Comparison of ENCODE assay signal across 28 cellular contexts in the genomic region with DNA sequence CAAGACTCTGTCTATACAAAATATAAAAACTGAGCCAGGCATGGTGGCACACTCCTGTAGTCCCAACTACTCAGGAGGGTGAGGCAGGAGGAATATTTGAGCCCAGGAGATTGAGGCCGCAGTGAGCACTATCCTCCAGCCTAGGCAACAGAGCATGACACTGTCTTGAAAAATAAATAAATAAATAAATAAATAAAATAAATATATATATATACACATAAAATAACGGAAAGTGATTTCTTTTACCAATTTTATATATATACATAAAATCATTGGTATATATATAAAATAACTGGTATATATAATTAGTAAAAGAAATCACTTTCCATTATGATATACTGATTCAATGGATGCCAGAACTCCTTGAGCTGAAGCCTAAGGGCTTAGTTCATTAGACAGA.
"Had no signal": no experiment of that assay in that cellular context is flagged by ENCODE, and none has a peak within 500 bp of the region (broad histone marks: within the 10 kb centered on the region; RNA-seq: fewer than 3 reads in every experiment).

No MANE protein-coding gene starts in this region.

- H3K27me3 ChIP-seq: left lung, ovary, right atrium auricular region, right lobe of liver, stomach, testis, thyroid gland, transverse colon, upper lobe of left lung, vagina had no signal

- H3K9me3 Mint-ChIP-seq: immature natural killer cell; naive B cell; natural killer cell; stimulated activated naive B cell treated with anti-CD40 and anti-IgM and Interleukin-4, amounts not matched to agents 10 μg/mL and 1 μg/mL and 100 μg/mL, for 72 hours had no signal

- DNase-seq: hypothalamus; immature natural killer cell; kidney; left colon; left lung; lower lobe of right lung; mammary epithelial cell; mesenchymal stem cell; naive B cell; natural killer cell; ovary; right lobe of liver; stimulated activated CD4-positive, alpha-beta T cell treated with anti-CD3 and anti-CD28 coated beads, Interleukin-1b, Interleukin-23, amount 100 ng/mL, for 48 hours; stimulated activated CD4-positive, alpha-beta T cell treated with anti-CD3 and anti-CD28 coated beads, Interleukin-2, amount 100 ng/mL, for 48 hours; stimulated activated CD4-positive, alpha-beta T cell treated with anti-CD3 and anti-CD28 coated beads, Interleukin-4, amount 100 ng/mL, for 4 hours; stimulated activated CD8-positive, alpha-beta memory T cell treated with anti-CD3 and anti-CD28 coated beads, Interleukin-4, amount 100 ng/mL, for 48 hours; stimulated activated naive B cell treated with anti-CD40 and anti-IgM and Interleukin-4, amounts not matched to agents 10 μg/mL and 1 μg/mL and 100 μg/mL, for 72 hours; stimulated activated naive CD8-positive, alpha-beta T cell treated with anti-CD3 and anti-CD28 coated beads, Interleukin-15, Interleukin-2, amounts not matched to agents 100 U/mL and 50 U/mL, for 24 hours; stomach; testis; thyroid gland; transverse colon; upper lobe of left lung had no signal

- H3K27ac ChIP-seq: left lung, lower lobe of right lung, ovary, right atrium auricular region, right lobe of liver, stomach, testis, transverse colon, upper lobe of left lung, vagina had no signal

- H3K36me3 Mint-ChIP-seq: natural killer cell had no signal

- H3K36me3 ChIP-seq: ovary, right atrium auricular region, right lobe of liver, thyroid gland, vagina had no signal

- H3K27me3 Mint-ChIP-seq: naive B cell; progenitor cell of endocrine pancreas; stimulated activated naive B cell treated with anti-CD40 and anti-IgM and Interleukin-4, amounts not matched to agents 10 μg/mL and 1 μg/mL and 100 μg/mL, for 72 hours had no signal

- H3K27ac Mint-ChIP-seq: natural killer cell; progenitor cell of endocrine pancreas; stimulated activated naive B cell treated with anti-CD40 and anti-IgM and Interleukin-4, amounts not matched to agents 10 μg/mL and 1 μg/mL and 100 μg/mL, for 72 hours had no signal

- H3K4me3 ChIP-seq: left lung, lower lobe of right lung, ovary, right atrium auricular region, right lobe of liver, smooth muscle cell, stomach, testis, thyroid gland, transverse colon, upper lobe of left lung, vagina had no signal

- ATAC-seq: left colon; left lung; lower lobe of right lung; natural killer cell; right lobe of liver; stimulated activated naive B cell treated with anti-CD40 and anti-IgM and Interleukin-4, amounts not matched to agents 10 μg/mL and 1 μg/mL and 100 μg/mL, for 72 hours; stimulated activated naive CD8-positive, alpha-beta T cell treated with anti-CD3 and anti-CD28 coated beads, Interleukin-15, Interleukin-2, amounts not matched to agents 100 U/mL and 50 U/mL, for 24 hours had no signal

- H3K4me2 ChIP-seq: smooth muscle cell had no signal

- FAIRE-seq: islet of Langerhans, kidney had no signal

- H3K4me1 ChIP-seq: right lobe of liver had no signal

- H3K9me3 ChIP-seq: left lung, lower lobe of right lung, ovary, right atrium auricular region, right lobe of liver, stomach, testis, thyroid gland, transverse colon, upper lobe of left lung, vagina had no signal

- H3K4me3 Mint-ChIP-seq: immature natural killer cell; naive B cell; natural killer cell; stimulated activated naive B cell treated with anti-CD40 and anti-IgM and Interleukin-4, amounts not matched to agents 10 μg/mL and 1 μg/mL and 100 μg/mL, for 72 hours had no signal
